Comparison of ENCODE assay signal across 34 cellular contexts in genomic region chr10:35165811-35166210, GRCh38.
"Had no signal": no experiment of that assay in that cellular context is flagged by ENCODE, and none has a peak within 500 bp of the region (broad histone marks: within the 10 kb centered on the region; RNA-seq: fewer than 3 reads in every experiment).

No MANE protein-coding gene starts in this region.

- H3K4me3 ChIP-seq: MG63 had no signal

- H3K36me3 ChIP-seq: MG63 had no signal

- DNase-seq: Karpas-422, Kasumi-1, MG63, MM.1S, MV-4-11, NCI-H1048, NCI-H1092, NCI-H1092 treated with DMSO at 0.1 percent for 48 hours, NCI-H1105, NCI-H1105 treated with DMSO at 0.1 percent for 48 hours, NCI-H1417, NCI-H1417 treated with DMSO at 0.1 percent for 48 hours, NCI-H1436, NCI-H1436 treated with DMSO at 0.1 percent for 48 hours, NCI-H146, NCI-H1694, NCI-H1694 treated with DMSO at 0.1 percent for 48 hours, NCI-H187, NCI-H187 treated with DMSO at 0.1 percent for 48 hours, NCI-H1930, NCI-H2029, NCI-H2029 treated with DMSO at 0.1 percent for 48 hours, NCI-H2081, NCI-H2081 treated with DMSO at 0.1 percent for 48 hours, NCI-H2107, NCI-H2171, NCI-H2171 treated with DMSO at 0.1 percent for 48 hours, NCI-H2227 treated with DMSO at 0.1 percent for 48 hours, NCI-H226, NCI-H345, NCI-H446, NCI-H446 treated with DMSO at 0.1 percent for 48 hours, NCI-H510A, NCI-H510A treated with DMSO at 0.1 percent for 48 hours had no signal

- H3K9me3 ChIP-seq: MG63 had no signal

- H3K27me3 ChIP-seq: MG63 had no signal
